ENCODE assay signal across 9 cellular contexts in genomic region chr20:45924391-45925261, GRCh38. TPM values are rescaled to one million over a fixed set of nuclear protein-coding genes. Genes with fewer than 3 reads are reported as not detected.
DNase-seq lines count a peak whose midpoint lies in the region; ATAC-seq and TF ChIP-seq lines count a peak whose summit lies in the region.
"Had no signal": no experiment of that assay in that cellular context is flagged by ENCODE, and none has a peak within 500 bp of the region (broad histone marks: within the 10 kb centered on the region; RNA-seq: fewer than 3 reads in every experiment).

No MANE protein-coding gene starts in this region.

- H3K4me1 ChIP-seq in fibroblast of lung (ENCODE audit: control insufficient read depth, extremely low read depth, insufficient read depth, low read length) (peaks cover 14% of the 10 kb centered on the region), muscle layer of colon (ENCODE audit: insufficient read depth, low read length) (peaks cover 11% of the 10 kb centered on the region), upper lobe of left lung (peaks cover 12 to 43% (median 34%) of the 10 kb centered on the region in 4 donors)

- H3K4me3 ChIP-seq in fibroblast of lung (replicated peaks in 1 of 4; ENCODE audit: control extremely low read depth in 1 of 4, insufficient read depth in 1 of 4, low read depth in 3 of 4, low read length in 4 of 4) (no peak overlapping the region), muscle layer of colon (ENCODE audit: low read depth in 1 of 2, low read length in 2 of 2) (no peak overlapping the region), upper lobe of left lung (no peak overlapping the region)

- H3K4me3 Mint-ChIP-seq in activated T-cell treated with anti-CD3 and anti-CD28 coated beads, Interleukin-2, amount 50 U/mL, for 24 hours: no peak overlapping the region

- peak overlapping the region; percentile 39 for H3K4me2 ChIP-seq in fibroblast of lung (ENCODE audit: extremely low read depth, insufficient read depth, low read length)

- H3K36me3 Mint-ChIP-seq in activated T-cell treated with anti-CD3 and anti-CD28 coated beads, Interleukin-2, amount 50 U/mL, for 24 hours (ENCODE audit: low read depth): no peaks in the 10 kb centered on the region

- H3K9me3 Mint-ChIP-seq in activated T-cell treated with anti-CD3 and anti-CD28 coated beads, Interleukin-2, amount 50 U/mL, for 24 hours: no peaks in the 10 kb centered on the region

- TF ChIP-seq POLR2A in upper lobe of left lung (IDR thresholded peaks at IDR 0.05): peak in 1 of 4 donors; percentile 29

- no peak for TF ChIP-seq EP300 in upper lobe of left lung (IDR thresholded peaks at IDR 0.05)

- H3K27me3 ChIP-seq in fibroblast of lung (ENCODE audit: control insufficient read depth, insufficient read depth, low read length) (no peaks in the 10 kb centered on the region), muscle layer of colon (ENCODE audit: control insufficient read depth in 1 of 2, insufficient read depth in 2 of 2, low read length in 2 of 2) (no peaks in the 10 kb centered on the region), upper lobe of left lung (no peaks in the 10 kb centered on the region)

- peaks cover 7% of the 10 kb centered on the region for H3K4me1 Mint-ChIP-seq in activated T-cell treated with anti-CD3 and anti-CD28 coated beads, Interleukin-2, amount 50 U/mL, for 24 hours (ENCODE audit: low read depth)

- no peaks in the 10 kb centered on the region for H4K20me1 ChIP-seq in fibroblast of lung (ENCODE audit: control insufficient read depth, extremely low read depth, insufficient read depth, low read length)

- H3K27me3 Mint-ChIP-seq in activated T-cell treated with anti-CD3 and anti-CD28 coated beads, Interleukin-2, amount 50 U/mL, for 24 hours: peaks cover 5% of the 10 kb centered on the region

- DNase-seq in NCI-H2171 treated with DMSO at 0.1 percent for 48 hours (lab: John Stamatoyannopoulos, UW) (peak; percentile 20), NCI-H2171 (lab: John Stamatoyannopoulos, UW) (no peak), fibroblast of lung (ENCODE audit: low read depth in 2 of 2) (peak; percentile 30 to 85), upper lobe of left lung (no peak), mesenteric fat pad (ENCODE audit: low spot score) (no peak)
- no peak for DNase-seq in activated T-cell treated with anti-CD3 and anti-CD28 coated beads, Interleukin-2, amount 50 U/mL, for 24 hours
- DNase-seq: SW 1271 had no signal

- 54 to 71% methylated on average over 15 to 21 of the region's 21 CpGs for WGBS in upper lobe of left lung, 2 donors

- no peaks in the 10 kb centered on the region for H3K79me2 ChIP-seq in fibroblast of lung (ENCODE audit: control insufficient read depth, insufficient read depth, low read length)

- H3K9me3 ChIP-seq in fibroblast of lung (ENCODE audit: control insufficient read depth, insufficient read depth, low read depth, low read length) (no peaks in the 10 kb centered on the region), muscle layer of colon (ENCODE audit: low read length) (no peaks in the 10 kb centered on the region), upper lobe of left lung (no peaks in the 10 kb centered on the region)

- H2AFZ ChIP-seq in fibroblast of lung (ENCODE audit: low read length): no peak overlapping the region

- no peak overlapping the region for H3K27ac Mint-ChIP-seq in activated T-cell treated with anti-CD3 and anti-CD28 coated beads, Interleukin-2, amount 50 U/mL, for 24 hours

- TF ChIP-seq CTCF in fibroblast of lung (conservative IDR thresholded peaks at IDR 0.05 in 1 of 2, IDR thresholded peaks at IDR 0.05 in 1 of 2; ENCODE audit: low read depth in 1 of 2, low read length in 2 of 2) (no peak), upper lobe of left lung (IDR thresholded peaks at IDR 0.05) (no peak)

- H3K27ac ChIP-seq in fibroblast of lung (ENCODE audit: insufficient read depth, low read length) (no peak overlapping the region), muscle layer of colon (ENCODE audit: low read depth, low read length) (peak overlapping the region; percentile 23), upper lobe of left lung (peak overlapping the region; percentile 50 to 82 (median 76))

- no peak overlapping the region for H3K9ac ChIP-seq in fibroblast of lung (ENCODE audit: insufficient read depth, low read length)
- H3K9ac ChIP-seq in muscle layer of colon (ENCODE audit: low read length): peak overlapping the region; percentile 4

- H3K36me3 ChIP-seq in fibroblast of lung (ENCODE audit: control insufficient read depth, insufficient read depth, low read length) (no peaks in the 10 kb centered on the region), muscle layer of colon (ENCODE audit: insufficient read depth, low read length) (no peaks in the 10 kb centered on the region), upper lobe of left lung (no peaks in the 10 kb centered on the region)

- peak; percentile 38 to 76 for ATAC-seq in upper lobe of left lung (ENCODE audit: low FRiP score in 2 of 2)
- no peak for ATAC-seq in HG03442 (IDR thresholded peaks at IDR 0.05; ENCODE audit: unreplicated experiment)

RNA-seq across cellular contexts. Expression of gene PCIF1, which starts 9.9 kb away (rescaled TPM):
- total RNA-seq in fibroblast of lung (6.7 and 9.9 TPM in 2 replicates), upper lobe of left lung (10 to 100 TPM; 41.7 to 59.7 (median 47.1) TPM), mesenteric fat pad (27.1 TPM)
- polyA plus RNA-seq in fibroblast of lung: 16.0 and 18.5 TPM in 2 replicates
- 20.7 and 25.8 TPM in 2 replicates for polyA plus RNA-seq in fibroblast of lung (2012)
- polyA minus RNA-seq in fibroblast of lung (ENCODE audit: low replicate concordance): 67.9 and 99.2 TPM in 2 replicates

RNA-seq across cellular contexts. Expression of gene PLTP, which starts 12.7 kb away (rescaled TPM):
- total RNA-seq in fibroblast of lung: 110 and 132 TPM in 2 replicates
- 28.5 and 63.1 TPM in 2 replicates for polyA plus RNA-seq in fibroblast of lung
- 36.1 and 77.6 TPM in 2 replicates for polyA plus RNA-seq in fibroblast of lung (2012)
- 64.5 and 131 TPM in 2 replicates for polyA minus RNA-seq in fibroblast of lung (ENCODE audit: low replicate concordance)
- total RNA-seq in upper lobe of left lung: 100 to 1,000 TPM in 2 of 6 donors, 10 to 100 TPM in 4; 28.9 to 169 (median 57.8) TPM
- 373 TPM for total RNA-seq in mesenteric fat pad

RNA-seq across cellular contexts. Expression of gene CTSA, which starts 33.5 kb away (rescaled TPM):
- total RNA-seq in fibroblast of lung: 104 and 116 TPM in 2 replicates
- 364 and 413 TPM in 2 replicates for polyA plus RNA-seq in fibroblast of lung
- 279 and 286 TPM in 2 replicates for polyA plus RNA-seq in fibroblast of lung (2012)
- 302 and 333 TPM in 2 replicates for polyA minus RNA-seq in fibroblast of lung (ENCODE audit: low replicate concordance)
- total RNA-seq in upper lobe of left lung: 100 to 1,000 TPM; 109 to 176 (median 155) TPM
- 160 TPM for total RNA-seq in mesenteric fat pad

RNA-seq across cellular contexts. Expression of gene NEURL2, which starts 33.6 kb away (rescaled TPM):
- total RNA-seq in fibroblast of lung: 7.1 and 8.0 TPM in 2 replicates
- 0.75 and 0.77 TPM in 2 replicates for polyA plus RNA-seq in fibroblast of lung
- 2.0 and 2.1 TPM in 2 replicates for polyA plus RNA-seq in fibroblast of lung (2012)
- 0.31 TPM in 1 of 2 replicates, not detected in the other for polyA minus RNA-seq in fibroblast of lung (ENCODE audit: low replicate concordance)
- 10 to 100 TPM in 1 of 6 donors, 1 to 10 TPM in 5; 3.9 to 31.4 (median 5.5) TPM for total RNA-seq in upper lobe of left lung
- 17.0 TPM for total RNA-seq in mesenteric fat pad

RNA-seq across cellular contexts. Expression of gene SPATA25, which starts 37.2 kb away (rescaled TPM):
- total RNA-seq in fibroblast of lung: 1.5 and 3.6 TPM in 2 replicates
- 0.11 and 0.19 TPM in 2 replicates for polyA plus RNA-seq in fibroblast of lung
- 0.22 and 0.69 TPM in 2 replicates for polyA plus RNA-seq in fibroblast of lung (2012)
- 0.37 TPM in 1 of 2 replicates, not detected in the other for polyA minus RNA-seq in fibroblast of lung (ENCODE audit: low replicate concordance)
- total RNA-seq in upper lobe of left lung: 10 to 100 TPM in 1 of 6 donors, 1 to 10 TPM in 5; 1.3 to 11.5 (median 1.6) TPM
- total RNA-seq in mesenteric fat pad: 4.0 TPM

Comparison
In these comparisons a context has a peak if more than half of its experiments do, and no peak if none do; other contexts are left out.
1. DNase-seq: peak in NCI-H2171 treated with DMSO at 0.1 percent for 48 hours (single experiment) and fibroblast of lung (2 of 2); none in NCI-H2171 (single experiment), upper lobe of left lung (0 of 2), mesenteric fat pad (single experiment) and activated T-cell treated with anti-CD3 and anti-CD28 coated beads, Interleukin-2, amount 50 U/mL, for 24 hours (single experiment).